In genomic region chr12:118981285-118982201, GRCh38 we compare ENCODE assay signal across 10 cellular contexts. TPM values are rescaled to one million over a fixed set of nuclear protein-coding genes. Genes with fewer than 3 reads are reported as not detected.
DNase-seq lines count a peak whose midpoint lies in the region; ATAC-seq, FAIRE-seq and TF ChIP-seq lines count a peak whose summit lies in the region.
"Had no signal": no experiment of that assay in that cellular context is flagged by ENCODE, and none has a peak within 500 bp of the region (broad histone marks: within the 10 kb centered on the region; RNA-seq: fewer than 3 reads in every experiment).

SRRM4 (plus strand) TSS chr12:118981541; CDS start chr12:118981883, 342 bp downstream.

- ATAC-seq in HG03571 (IDR thresholded peaks at IDR 0.05; ENCODE audit: unreplicated experiment), result no peak
- no peak for ATAC-seq in GM19395 (IDR thresholded peaks at IDR 0.05; ENCODE audit: unreplicated experiment)
- ATAC-seq in GM18517 (IDR thresholded peaks at IDR 0.05; ENCODE audit: unreplicated experiment), result no peak

- TF ChIP-seq CTCF in WERI-Rb-1 (IDR thresholded peaks at IDR 0.05; ENCODE audit: low read depth, low read length) (no peak), kidney (IDR thresholded peaks at IDR 0.05; ENCODE audit: borderline replicate concordance, extremely low read depth, insufficient read depth) (no peak)

- H3K4me1 Mint-ChIP-seq in CD8-positive, alpha-beta memory T cell, result no peaks in the 10 kb centered on the region

- FAIRE-seq in kidney (lab: Jason Lieb, UNC), result no peak

- H3K4me3 ChIP-seq in WERI-Rb-1 (ENCODE audit: low read depth, low read length) (peak within 1 kb of the TSS; percentile 88), kidney (ENCODE audit: low read length in 2 of 2) (no peak within 1 kb of the TSS)
- no peak within 1 kb of the TSS for H3K4me3 ChIP-seq in CD8-positive, alpha-beta memory T cell (ENCODE audit: low read length)

- H3K27ac Mint-ChIP-seq in CD8-positive, alpha-beta memory T cell, result no peak within 1 kb of the TSS

- no peaks in the 10 kb centered on the region for H3K36me3 Mint-ChIP-seq in CD8-positive, alpha-beta memory T cell

- H3K9me3 Mint-ChIP-seq in CD8-positive, alpha-beta memory T cell, result peaks cover 4 to 18% (median 9%) of the 10 kb centered on the region in 5 donors

- peak; percentile 92 for DNase-seq in D341Med (ENCODE audit: low spot score)
- DNase-seq in NCI-H1436 treated with DMSO at 0.1 percent for 48 hours (lab: John Stamatoyannopoulos, UW), result peak; percentile 62
- peak; percentile 98 for DNase-seq in WERI-Rb-1
- DNase-seq in kidney, result peak; percentile 60
- no peak for DNase-seq in CD8-positive, alpha-beta memory T cell

- H3K27ac ChIP-seq in WERI-Rb-1 (peak within 1 kb of the TSS; percentile 95), kidney (ENCODE audit: low read depth in 2 of 2, low read length in 2 of 2) (no peak within 1 kb of the TSS)
- no peak within 1 kb of the TSS for H3K27ac ChIP-seq in CD8-positive, alpha-beta memory T cell (ENCODE audit: low read depth, low read length)

- H3K36me3 ChIP-seq in WERI-Rb-1 (peaks cover 31% of the 10 kb centered on the region), kidney (ENCODE audit: control insufficient read depth in 1 of 2, insufficient read depth in 2 of 2, low read length in 2 of 2) (no peaks in the 10 kb centered on the region)
- H3K36me3 ChIP-seq in CD8-positive, alpha-beta memory T cell (ENCODE audit: insufficient read depth, low read length), result no peaks in the 10 kb centered on the region

- H3K27me3 ChIP-seq in WERI-Rb-1 (ENCODE audit: insufficient read depth, low read depth, severe bottlenecking), result no peaks in the 10 kb centered on the region
- no peaks in the 10 kb centered on the region for H3K27me3 ChIP-seq in CD8-positive, alpha-beta memory T cell (ENCODE audit: insufficient read depth, low read length, poor library complexity, severe bottlenecking)

- H3K4me1 ChIP-seq in kidney (ENCODE audit: control insufficient read depth in 1 of 2, insufficient read depth in 1 of 2, low read depth in 1 of 2, low read length in 2 of 2), result no peaks in the 10 kb centered on the region
- H3K4me1 ChIP-seq in CD8-positive, alpha-beta memory T cell (ENCODE audit: insufficient read depth, low read length), result no peaks in the 10 kb centered on the region

- intact Hi-C loops in kidney (cut with DNase I), result no loop called here

- H3K9ac ChIP-seq in kidney (ENCODE audit: low read length in 2 of 2), result no peak within 1 kb of the TSS

- peaks cover 37 to 44% of the 10 kb centered on the region in 2 donors for H3K27me3 Mint-ChIP-seq in CD8-positive, alpha-beta memory T cell

- CTCF ChIA-PET in CD8-positive, alpha-beta memory T cell (lab: Charles Lee), result no interaction called here

- no peaks in the 10 kb centered on the region for H3K9me3 ChIP-seq in WERI-Rb-1 (ENCODE audit: severe bottlenecking)
- no peaks in the 10 kb centered on the region for H3K9me3 ChIP-seq in kidney (ENCODE audit: control insufficient read depth in 1 of 2, low read length in 2 of 2)
- H3K9me3 ChIP-seq in CD8-positive, alpha-beta memory T cell (ENCODE audit: low read length), result no peaks in the 10 kb centered on the region

- no peak within 1 kb of the TSS for H3K4me3 Mint-ChIP-seq in CD8-positive, alpha-beta memory T cell

- POLR2A ChIA-PET in CD8-positive, alpha-beta memory T cell (lab: Charles Lee), result no interaction called here

RNA-seq across cellular contexts. Expression of gene SRRM4, which starts in this region (rescaled TPM):
- 0.06 TPM for total RNA-seq in kidney
- polyA plus RNA-seq in kidney (ENCODE audit: insufficient read depth, low read depth, low replicate concordance), result 0.17 TPM
- not detected for total RNA-seq in CD8-positive, alpha-beta memory T cell
- polyA plus RNA-seq in CD8-positive, alpha-beta memory T cell, result not detected
- total RNA-seq: Daoy; T-helper 2 cell treated with Interferon-gamma antibody and Interleukin-4, amounts not matched to agents 100 ng/mL and 5 ng/mL, for 36 hours had no signal

Comparison
In these comparisons a context has a peak if more than half of its experiments do, and no peak if none do; other contexts are left out.
1. Peak in DNase-seq in kidney; RNA of the gene not detected or under 1 TPM.
2. DNase-seq: peak in D341Med (single experiment), NCI-H1436 treated with DMSO at 0.1 percent for 48 hours (single experiment) and WERI-Rb-1 (single experiment); none in CD8-positive, alpha-beta memory T cell (0 of 5).